In genomic region chr6:39051399-39052122, GRCh38 we compare ENCODE assay signal across 16 cellular contexts. TPM values are rescaled to one million over a fixed set of nuclear protein-coding genes. Genes with fewer than 3 reads are reported as not detected.
DNase-seq lines count a peak whose midpoint lies in the region; ATAC-seq and TF ChIP-seq lines count a peak whose summit lies in the region.
"Had no signal": no experiment of that assay in that cellular context is flagged by ENCODE, and none has a peak within 500 bp of the region (broad histone marks: within the 10 kb centered on the region; RNA-seq: fewer than 3 reads in every experiment).

No MANE protein-coding gene starts in this region.

- intact Hi-C loops in left ventricle myocardium inferior (cut with micrococcal nuclease), result no loop called here
- intact Hi-C loops in heart right ventricle (cut with DNase I), result no loop called here
- intact Hi-C loops in activated naive CD4-positive, alpha-beta T cell treated with anti-CD3 and anti-CD28 coated beads for 36 hours (cut with micrococcal nuclease), result no loop called here
- intact Hi-C loops in naive thymus-derived CD4-positive, alpha-beta T cell (cut with micrococcal nuclease), result no loop called here
- intact Hi-C loops in A673 (cut with micrococcal nuclease; ENCODE audit: unreplicated experiment), result no loop called here

- H3K27ac ChIP-seq in left ventricle myocardium inferior (replicated peaks) (no peak overlapping the region), heart right ventricle (no peak overlapping the region), foreskin keratinocyte (no peak overlapping the region), A673 (ENCODE audit: low read depth, low read length, poor library complexity, severe bottlenecking) (no peak overlapping the region)
- no peak overlapping the region for H3K27ac ChIP-seq in naive thymus-derived CD4-positive, alpha-beta T cell (ENCODE audit: low read depth, low read length)
- H3K27ac ChIP-seq: brain microvascular endothelial cell, hepatocyte had no signal

- H3K27me3 Mint-ChIP-seq in activated naive CD4-positive, alpha-beta T cell treated with anti-CD3 and anti-CD28 coated beads for 36 hours (ENCODE audit: low read depth), result peaks cover 27% of the 10 kb centered on the region
- H3K27me3 Mint-ChIP-seq in naive thymus-derived CD4-positive, alpha-beta T cell, result peaks cover 20 to 51% (median 44%) of the 10 kb centered on the region in 5 donors

- no peak overlapping the region for H3K4me3 Mint-ChIP-seq in activated naive CD4-positive, alpha-beta T cell treated with anti-CD3 and anti-CD28 coated beads for 36 hours
- H3K4me3 Mint-ChIP-seq in naive thymus-derived CD4-positive, alpha-beta T cell, result peak overlapping the region in 1 of 10 donors; percentile 0
- H3K4me3 Mint-ChIP-seq: activated naive CD4-positive, alpha-beta T cell treated with anti-CD3 and anti-CD28 coated beads, Interleukin-2, amount 10 ng/mL, durations not matched to agents 7 days and 5 days had no signal

- H3K27ac Mint-ChIP-seq in activated naive CD4-positive, alpha-beta T cell treated with anti-CD3 and anti-CD28 coated beads for 36 hours, result no peak overlapping the region
- peak overlapping the region in 1 of 9 donors; percentile 12 for H3K27ac Mint-ChIP-seq in naive thymus-derived CD4-positive, alpha-beta T cell
- H3K27ac Mint-ChIP-seq: activated naive CD4-positive, alpha-beta T cell treated with anti-CD3 and anti-CD28 coated beads, Interleukin-2, amount 10 ng/mL, durations not matched to agents 7 days and 5 days had no signal

- no peak for TF ChIP-seq CTCF in left ventricle myocardium inferior (IDR thresholded peaks at IDR 0.05; ENCODE audit: borderline replicate concordance)
- no peak for TF ChIP-seq CTCF in heart right ventricle (IDR thresholded peaks at IDR 0.05)
- TF ChIP-seq CTCF in foreskin keratinocyte (conservative IDR thresholded peaks at IDR 0.05), result no peak
- TF ChIP-seq CTCF in A673 (conservative IDR thresholded peaks at IDR 0.05; ENCODE audit: low read depth, low read length), result no peak

- ATAC-seq in heart right ventricle (no peak), foreskin keratinocyte (peak; percentile 8), GM18907 (IDR thresholded peaks at IDR 0.05; ENCODE audit: unreplicated experiment) (no peak)
- ATAC-seq in naive thymus-derived CD4-positive, alpha-beta T cell, result no peak
- ATAC-seq: pancreas had no signal

- no peaks in the 10 kb centered on the region for H3K9me3 Mint-ChIP-seq in activated naive CD4-positive, alpha-beta T cell treated with anti-CD3 and anti-CD28 coated beads for 36 hours
- H3K9me3 Mint-ChIP-seq in naive thymus-derived CD4-positive, alpha-beta T cell, result no peaks in the 10 kb centered on the region
- H3K9me3 Mint-ChIP-seq: activated naive CD4-positive, alpha-beta T cell treated with anti-CD3 and anti-CD28 coated beads, Interleukin-2, amount 10 ng/mL, durations not matched to agents 7 days and 5 days had no signal

- no peak for DNase-seq in left ventricle myocardium inferior
- no peak for DNase-seq in heart right ventricle
- peak; percentile 12 for DNase-seq in RPMI8226
- peak in 1 of 2 donors; percentile 32 for DNase-seq in foreskin keratinocyte
- no peak for DNase-seq in activated naive CD4-positive, alpha-beta T cell treated with anti-CD3 and anti-CD28 coated beads for 36 hours
- DNase-seq in naive thymus-derived CD4-positive, alpha-beta T cell, result no peak
- no peak for DNase-seq in A673 (ENCODE audit: low spot score)
- DNase-seq: activated naive CD4-positive, alpha-beta T cell treated with anti-CD3 and anti-CD28 coated beads, Interleukin-2, amount 10 ng/mL, durations not matched to agents 7 days and 5 days; brain microvascular endothelial cell; DMS 273 treated with DMSO at 0.1 percent for 48 hours; Karpas-422; NCI-H69; stimulated activated CD4-positive, alpha-beta T cell treated with anti-CD3 and anti-CD28 coated beads, Interleukin-4, amount 100 ng/mL, for 4 hours had no signal

- CTCF ChIA-PET in activated naive CD4-positive, alpha-beta T cell treated with anti-CD3 and anti-CD28 coated beads for 36 hours (lab: Charles Lee), result interaction anchor here (1.0 kb wide), 1 partner anchor 78 kb away, joined by 4 read pairs; no protein-coding TSS in a partner anchor
- CTCF ChIA-PET in naive thymus-derived CD4-positive, alpha-beta T cell (lab: Charles Lee), result interaction anchor here (1.2 kb wide), 1 partner anchor 179 kb away, joined by 3 read pairs; no protein-coding TSS in a partner anchor
- CTCF ChIA-PET in A673 (lab: Charles Lee), result no interaction called here

- WGBS in heart right ventricle, 2 donors, result 54 to 59% methylated on average over 4 of the region's 4 CpGs

- no peaks in the 10 kb centered on the region for H3K9me3 ChIP-seq in left ventricle myocardium inferior (replicated peaks)
- no peaks in the 10 kb centered on the region for H3K9me3 ChIP-seq in heart right ventricle
- H3K9me3 ChIP-seq in naive thymus-derived CD4-positive, alpha-beta T cell (ENCODE audit: control insufficient read depth in 2 of 3, low read length in 3 of 3), result no peaks in the 10 kb centered on the region
- no peaks in the 10 kb centered on the region for H3K9me3 ChIP-seq in A673 (ENCODE audit: low read depth, low read length, poor library complexity, severe bottlenecking)
- H3K9me3 ChIP-seq: pancreas had no signal

- POLR2A ChIA-PET in naive thymus-derived CD4-positive, alpha-beta T cell (lab: Charles Lee), result no interaction called here
- POLR2A ChIA-PET in A673 (lab: Charles Lee; ENCODE audit: low non-redundant PET), result no interaction called here

- no peaks in the 10 kb centered on the region for H3K36me3 Mint-ChIP-seq in activated naive CD4-positive, alpha-beta T cell treated with anti-CD3 and anti-CD28 coated beads for 36 hours (ENCODE audit: low read depth)
- H3K36me3 Mint-ChIP-seq in naive thymus-derived CD4-positive, alpha-beta T cell, result peaks cover 0 to 4% (median 0%) of the 10 kb centered on the region in 5 donors
- H3K36me3 Mint-ChIP-seq: activated naive CD4-positive, alpha-beta T cell treated with anti-CD3 and anti-CD28 coated beads, Interleukin-2, amount 10 ng/mL, durations not matched to agents 7 days and 5 days had no signal

- H3K4me3 ChIP-seq in left ventricle myocardium inferior, result peak overlapping the region; percentile 6
- H3K4me3 ChIP-seq in heart right ventricle, result no peak overlapping the region
- no peak overlapping the region for H3K4me3 ChIP-seq in naive thymus-derived CD4-positive, alpha-beta T cell (ENCODE audit: low read length)
- H3K4me3 ChIP-seq in A673 (ENCODE audit: low read depth, low read length, poor library complexity, severe bottlenecking), result no peak overlapping the region
- H3K4me3 ChIP-seq: hepatocyte, pancreas had no signal

- H3K27me3 ChIP-seq in left ventricle myocardium inferior (ENCODE audit: low read depth) (peaks cover 38% of the 10 kb centered on the region), heart right ventricle (peaks cover 0 to 71% (median 42%) of the 10 kb centered on the region in 7 donors), foreskin keratinocyte (peaks cover 41% of the 10 kb centered on the region), A673 (replicated peaks; ENCODE audit: insufficient read depth, low read depth, low read length, poor library complexity) (peaks cover 48% of the 10 kb centered on the region)
- peaks cover 0 to 3% of the 10 kb centered on the region in 2 donors for H3K27me3 ChIP-seq in naive thymus-derived CD4-positive, alpha-beta T cell (ENCODE audit: control insufficient read depth in 2 of 2, insufficient read depth in 2 of 2, low read length in 2 of 2)
- H3K27me3 ChIP-seq: pancreas had no signal

- BruUV-seq in A673 (replicated peaks; lab: Mats Ljungman, UMichigan), result no TSS peak

- H3K4me1 ChIP-seq in left ventricle myocardium inferior, result peaks cover 61% of the 10 kb centered on the region
- peaks cover 0 to 10% (median 8%) of the 10 kb centered on the region in 9 donors for H3K4me1 ChIP-seq in heart right ventricle
- no peaks in the 10 kb centered on the region for H3K4me1 ChIP-seq in foreskin keratinocyte
- H3K4me1 ChIP-seq in naive thymus-derived CD4-positive, alpha-beta T cell (ENCODE audit: control insufficient read depth in 2 of 2, insufficient read depth in 2 of 2, low read length in 2 of 2), result peaks cover 0 to 5% of the 10 kb centered on the region in 2 donors
- no peaks in the 10 kb centered on the region for H3K4me1 ChIP-seq in A673 (ENCODE audit: insufficient read depth, low read length, poor library complexity, severe bottlenecking)

- H3K4me1 Mint-ChIP-seq in activated naive CD4-positive, alpha-beta T cell treated with anti-CD3 and anti-CD28 coated beads for 36 hours (ENCODE audit: low read depth), result peaks cover 23% of the 10 kb centered on the region
- peaks cover 11 to 37% (median 17%) of the 10 kb centered on the region in 7 donors for H3K4me1 Mint-ChIP-seq in naive thymus-derived CD4-positive, alpha-beta T cell

- H3K36me3 ChIP-seq in left ventricle myocardium inferior (no peaks in the 10 kb centered on the region), heart right ventricle (no peaks in the 10 kb centered on the region), A673 (ENCODE audit: insufficient read depth, low read length, poor library complexity, severe bottlenecking) (no peaks in the 10 kb centered on the region)
- H3K36me3 ChIP-seq in naive thymus-derived CD4-positive, alpha-beta T cell (ENCODE audit: control insufficient read depth in 2 of 3, insufficient read depth in 3 of 3, low read length in 3 of 3), result no peaks in the 10 kb centered on the region
- H3K36me3 ChIP-seq: brain microvascular endothelial cell, pancreas had no signal

RNA-seq across cellular contexts. Expression of gene GLP1R, which starts 3.0 kb away (rescaled TPM):
- 7.5 TPM for total RNA-seq in left ventricle myocardium inferior
- 1 to 10 TPM in 8 of 10 donors, under 1 TPM in 2; 0.58 to 5.9 (median 2.0) TPM for total RNA-seq in heart right ventricle
- 1 to 10 TPM in 1 of 2 donors, under 1 TPM in 1; 0.39 to 1.1 TPM for polyA plus RNA-seq in heart right ventricle
- total RNA-seq in foreskin keratinocyte, result not detected in 2 replicates
- not detected in 2 replicates for polyA plus RNA-seq in foreskin keratinocyte
- under 1 TPM; 0.07 to 0.12 TPM for total RNA-seq in activated naive CD4-positive, alpha-beta T cell treated with anti-CD3 and anti-CD28 coated beads for 36 hours
- not detected for total RNA-seq in naive thymus-derived CD4-positive, alpha-beta T cell
- not detected for polyA plus RNA-seq in naive thymus-derived CD4-positive, alpha-beta T cell
- not detected in 2 replicates for total RNA-seq in A673 (2021)
- polyA plus RNA-seq: hepatocyte had no signal
